ENCODE assay signal across 8 cellular contexts in genomic region chr1:243461700-243462099, GRCh38.
"Had no signal": no experiment of that assay in that cellular context is flagged by ENCODE, and none has a peak within 500 bp of the region (broad histone marks: within the 10 kb centered on the region; RNA-seq: fewer than 3 reads in every experiment).

No MANE protein-coding gene starts in this region.

- DNase-seq: GM23248, GOT3, H7, HCEC 1CT, IMR-90, KG1 had no signal

- H3K27ac ChIP-seq: GM23248, HL-60 had no signal

- H2AFZ ChIP-seq: GM23248 had no signal

- ATAC-seq: K562 had no signal

- H3K4me3 ChIP-seq: GM23248, K562 had no signal

- H3K9ac ChIP-seq: GM23248 had no signal
